8 cellular contexts compared by ENCODE assay signal in the genomic region with DNA sequence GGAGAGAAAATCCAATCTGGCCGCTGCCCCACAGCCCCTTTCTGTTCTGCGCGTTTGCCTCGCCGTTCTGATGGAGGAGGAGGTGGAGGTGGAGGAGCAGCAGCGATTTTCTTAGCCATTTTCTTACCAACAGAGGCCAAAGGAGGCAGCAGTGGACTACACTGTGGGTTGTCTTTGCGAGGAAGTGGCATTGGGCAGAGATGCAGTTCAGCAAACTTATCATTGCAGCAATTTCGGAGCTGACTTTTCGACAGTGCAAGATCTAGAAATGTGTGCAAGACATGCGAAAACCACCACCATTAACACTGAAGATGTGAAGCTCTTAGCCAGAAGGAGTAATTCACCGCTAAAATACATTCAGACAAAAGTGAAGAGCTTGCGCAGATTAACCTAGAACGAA. TPM values are rescaled to one million over a fixed set of nuclear protein-coding genes. Genes with fewer than 3 reads are reported as not detected.
DNase-seq lines count a peak whose midpoint lies in the region; ATAC-seq, FAIRE-seq and TF ChIP-seq lines count a peak whose summit lies in the region.

No MANE protein-coding gene starts in this region.

- TF ChIP-seq POLR2A in HepG2 (IDR thresholded peaks at IDR 0.05; ENCODE audit: insufficient read depth in 1 of 2, low read depth in 2 of 2, low read length in 2 of 2), result no peak

- intact Hi-C loops in mammary epithelial cell (cut with micrococcal nuclease) (loop anchor here (5.0 kb wide), 3 partner anchors 207 to 492 kb away; no protein-coding TSS in a partner anchor), HepG2 (cut with micrococcal nuclease; ENCODE audit: unreplicated experiment) (no loop called here)

- no peaks in the 10 kb centered on the region for H3K27me3 ChIP-seq in mammary epithelial cell (ENCODE audit: insufficient read depth, low read length)
- no peaks in the 10 kb centered on the region for H3K27me3 ChIP-seq in HepG2 (ENCODE audit: control insufficient read depth in 1 of 2, insufficient read depth in 2 of 2, low read length in 2 of 2)

- peak overlapping the region; percentile 67 for H3K4me3 Mint-ChIP-seq in T-helper 1 cell treated with Interleukin-12 subunit alpha and Interleukin-12 subunit beta and Interleukin-4 antibody, amounts not matched to agents 30 μg/mL and 1 μg/mL, for 36 hours

- H4K20me1 ChIP-seq in mammary epithelial cell (ENCODE audit: insufficient read depth, low read length), result peaks cover 2% of the 10 kb centered on the region
- H4K20me1 ChIP-seq in HepG2 (ENCODE audit: insufficient read depth, low read length), result no peaks in the 10 kb centered on the region

- H3K4me1 ChIP-seq in mammary epithelial cell (ENCODE audit: insufficient read depth, low read length) (peaks cover 3% of the 10 kb centered on the region), HepG2 (ENCODE audit: insufficient read depth, low read length) (peaks cover 53% of the 10 kb centered on the region)

- TF ChIP-seq EP300 in HepG2 (IDR thresholded peaks at IDR 0.05; ENCODE audit: low read depth in 2 of 2, low read length in 2 of 2) (no peak), HepG2 (CRISPR knock-in tag; IDR thresholded peaks at IDR 0.05; ENCODE audit: borderline replicate concordance) (no peak)

- H3K27ac Mint-ChIP-seq in T-helper 1 cell treated with Interleukin-12 subunit alpha and Interleukin-12 subunit beta and Interleukin-4 antibody, amounts not matched to agents 30 μg/mL and 1 μg/mL, for 36 hours, result peak overlapping the region; percentile 82

- H3K27ac ChIP-seq in mammary epithelial cell (ENCODE audit: insufficient read depth, low read depth, low read length) (no peak overlapping the region), HepG2 (ENCODE audit: extremely low read length, insufficient read depth, low read length) (no peak overlapping the region)

- no peak for TF ChIP-seq RAD21 in HepG2 (CRISPR knock-in tag; IDR thresholded peaks at IDR 0.05)

- POLR2A ChIA-PET in HepG2 (lab: Yijun Ruan, JAX), result no interaction called here

- H3K4me2 ChIP-seq in mammary epithelial cell (ENCODE audit: insufficient read depth, low read depth, low read length) (no peak overlapping the region), HepG2 (ENCODE audit: low read depth, low read length) (no peak overlapping the region)

- DNase-seq in ACHN (peak; percentile 87), mammary epithelial cell (no peak), HepG2 (ENCODE audit: low spot score) (no peak), superior temporal gyrus (ENCODE audit: extremely low spot score) (peak; percentile 68), EL (no peak)

- peak; percentile 25 for TF ChIP-seq CTCF in GM12873 (IDR thresholded peaks at IDR 0.05; ENCODE audit: insufficient read depth, low read depth, low read length, missing control alignments)
- peak; percentile 22 to 36 for TF ChIP-seq CTCF in mammary epithelial cell (conservative IDR thresholded peaks at IDR 0.05 in 1 of 2, IDR thresholded peaks at IDR 0.05 in 1 of 2; ENCODE audit: extremely low read depth in 1 of 2, insufficient read depth in 1 of 2, low read depth in 1 of 2, low read length in 2 of 2)
- peak; percentile 33; the same call in 1 of the 2 replicates for TF ChIP-seq CTCF in HepG2 (CRISPR knock-in tag; IDR thresholded peaks at IDR 0.05)

- H3K4me1 Mint-ChIP-seq in T-helper 1 cell treated with Interleukin-12 subunit alpha and Interleukin-12 subunit beta and Interleukin-4 antibody, amounts not matched to agents 30 μg/mL and 1 μg/mL, for 36 hours (ENCODE audit: low read depth), result peaks cover 26% of the 10 kb centered on the region

- in situ Hi-C loops in ACHN (cut with HindIII; ENCODE audit: low pct_ligation_motif_present, low pct_unique_long_range_greater_than_20kb, low sequenced_read_pairs), result loop anchor here (25.0 kb wide), 1 partner anchor 577 kb away; no protein-coding TSS in a partner anchor
- in situ Hi-C loops in mammary epithelial cell (cut with MboI; ENCODE audit: low sequenced_read_pairs in 2 of 2), result loop anchor here (10.0 to 25.0 kb wide), 4 partner anchors 239 to 577 kb away; no protein-coding TSS in a partner anchor
- in situ Hi-C loops in HepG2 (cut with HindIII; ENCODE audit: extremely low pct_ligation_motif_present, low pct_unique_long_range_greater_than_20kb), result loop anchor here (10.0 to 25.0 kb wide), 2 partner anchors 427 to 489 kb away; no protein-coding TSS in a partner anchor

- ATAC-seq in HepG2 (no peak), GM18909 (IDR thresholded peaks at IDR 0.05; ENCODE audit: poor library complexity, unreplicated experiment) (no peak)

- H3K9ac ChIP-seq in mammary epithelial cell (ENCODE audit: insufficient read depth, low read length), result no peak overlapping the region
- no peak overlapping the region for H3K9ac ChIP-seq in HepG2 (ENCODE audit: insufficient read depth, low read depth, low read length)

- H3K36me3 Mint-ChIP-seq in T-helper 1 cell treated with Interleukin-12 subunit alpha and Interleukin-12 subunit beta and Interleukin-4 antibody, amounts not matched to agents 30 μg/mL and 1 μg/mL, for 36 hours (ENCODE audit: low read depth), result peaks cover 5% of the 10 kb centered on the region

- BruUV-seq in mammary epithelial cell (replicated peaks; lab: Mats Ljungman, UMichigan) (no TSS peak), HepG2 (replicated peaks; lab: Mats Ljungman, UMichigan) (no TSS peak)

- H3K36me3 ChIP-seq in mammary epithelial cell (ENCODE audit: insufficient read depth, low read length) (no peaks in the 10 kb centered on the region), HepG2 (replicated peaks in 1 of 2; ENCODE audit: control insufficient read depth in 1 of 2, insufficient read depth in 2 of 2, low read length in 2 of 2) (no peaks in the 10 kb centered on the region)

- H3K9me3 Mint-ChIP-seq in T-helper 1 cell treated with Interleukin-12 subunit alpha and Interleukin-12 subunit beta and Interleukin-4 antibody, amounts not matched to agents 30 μg/mL and 1 μg/mL, for 36 hours, result no peaks in the 10 kb centered on the region

- dilution Hi-C loops in mammary epithelial cell (cut with HindIII; ENCODE audit: low sequenced_read_pairs), result no loop called here

- H3K27me3 Mint-ChIP-seq in T-helper 1 cell treated with Interleukin-12 subunit alpha and Interleukin-12 subunit beta and Interleukin-4 antibody, amounts not matched to agents 30 μg/mL and 1 μg/mL, for 36 hours (ENCODE audit: low read depth), result no peaks in the 10 kb centered on the region

- 97% methylated on average over 13 of the region's 13 CpGs for WGBS in mammary epithelial cell (ENCODE audit: low coverage, missing lambda C conversion rate)
- WGBS in HepG2 (ENCODE audit: low lambda C conversion rate), result 89% methylated on average over 13 of the region's 13 CpGs

- FAIRE-seq in HepG2 (lab: Jason Lieb, UNC), result no peak

- peaks cover 31% of the 10 kb centered on the region for H3K79me2 ChIP-seq in mammary epithelial cell (ENCODE audit: insufficient read depth, low read length)
- peaks cover 25% of the 10 kb centered on the region for H3K79me2 ChIP-seq in HepG2 (ENCODE audit: insufficient read depth, low read length)

- no peak overlapping the region for H3K4me3 ChIP-seq in mammary epithelial cell (replicated peaks in 1 of 3; ENCODE audit: insufficient read depth in 1 of 3, low read depth in 2 of 3, low read length in 3 of 3)
- H3K4me3 ChIP-seq in HepG2 (replicated peaks in 1 of 3; ENCODE audit: insufficient read depth in 1 of 3, low read depth in 2 of 3, low read length in 3 of 3), result no peak overlapping the region

- H2AFZ ChIP-seq in mammary epithelial cell (ENCODE audit: low read depth, low read length) (no peak overlapping the region), HepG2 (ENCODE audit: low read length) (no peak overlapping the region)

- CTCF ChIA-PET in mammary epithelial cell (lab: Charles Lee; ENCODE audit: low non-redundant PET) (interaction anchor here (0.7 kb wide), 1 partner anchor 407 kb away, joined by 4 read pairs; no protein-coding TSS in a partner anchor), HepG2 (lab: Yijun Ruan, JAX; ENCODE audit: low intra/inter-chr PET ratio, low total read pairs) (interaction anchor here (2.2 kb wide), 1 partner anchor 47 kb away, joined by 8 read pairs; no protein-coding TSS in a partner anchor)

- H3K9me3 ChIP-seq in mammary epithelial cell (replicated peaks; ENCODE audit: insufficient read depth, low read length) (no peaks in the 10 kb centered on the region), HepG2 (ENCODE audit: low read length) (no peaks in the 10 kb centered on the region)

TF ChIP-seq in HepG2, 621 proteins besides CTCF, POLR2A, EP300 and RAD21:
- TF ChIP-seq ZSCAN22 (CRISPR knock-in tag; IDR thresholded peaks at IDR 0.05), result 0 out of 2 replicates have a peak, but pooled peaks have one; percentile 53
- peak; percentile 63 for TF ChIP-seq STAG1 (CRISPR knock-in tag; IDR thresholded peaks at IDR 0.05)
- TF ChIP-seq ADNP (CRISPR knock-in tag; IDR thresholded peaks at IDR 0.05), result no peak

RNA-seq across cellular contexts. Expression of a gene that starts 1.9 kb away (rescaled TPM):
- total RNA-seq in mammary epithelial cell (10 to 100 TPM; 24.9 to 57.3 TPM), HepG2 (2016; rRNA removed; fragmentation: Illumina TruSeq; extraction: Trizol) (25.6 and 29.3 TPM in 2 replicates)
- polyA plus RNA-seq in mammary epithelial cell (28.5 TPM), HepG2 (2011; rRNA removed) (6.1 and 10.8 TPM in 2 replicates)
- polyA minus RNA-seq in mammary epithelial cell, result 13.4 TPM
- 17.3 and 19.0 TPM in 2 replicates for total RNA-seq in HepG2 (2016; cell fraction: cytosol; rRNA removed; fragmentation: Illumina TruSeq; extraction: Trizol; ENCODE audit: low read depth)
- 26.6 and 32.4 TPM in 2 replicates for total RNA-seq in HepG2 (2016; cell fraction: insoluble cytoplasmic fraction; rRNA removed; fragmentation: Illumina TruSeq; extraction: Trizol)
- total RNA-seq in HepG2 (2016; cell fraction: membrane; rRNA removed; fragmentation: Illumina TruSeq; extraction: Trizol), result 26.0 and 30.7 TPM in 2 replicates
- 21.7 and 22.6 TPM in 2 replicates for total RNA-seq in HepG2 (2016; cell fraction: nucleus; rRNA removed; fragmentation: Illumina TruSeq; extraction: Trizol)
- polyA plus RNA-seq in HepG2 (2011; cell fraction: cytosol; rRNA removed), result 6.0 and 7.0 TPM in 2 replicates
- 5.0 and 6.5 TPM in 2 replicates for polyA plus RNA-seq in HepG2 (2011; cell fraction: nucleus; rRNA removed)
- polyA plus RNA-seq in HepG2 (2012), result 12.3 and 18.1 TPM in 2 replicates
- 14.8 and 18.0 TPM in 2 replicates for polyA plus RNA-seq in HepG2 (2016; cell fraction: cytosol; fragmentation: Illumina TruSeq; extraction: Trizol; ENCODE audit: low read depth)
- 22.2 and 26.1 TPM in 2 replicates for polyA plus RNA-seq in HepG2 (2016; cell fraction: insoluble cytoplasmic fraction; fragmentation: Illumina TruSeq; extraction: Trizol; ENCODE audit: low read depth)
- polyA plus RNA-seq in HepG2 (2016; cell fraction: membrane; fragmentation: Illumina TruSeq; extraction: Trizol; ENCODE audit: low read depth), result 19.9 and 20.0 TPM in 2 replicates
- 17.8 and 20.7 TPM in 2 replicates for polyA plus RNA-seq in HepG2 (2016; cell fraction: nucleus; fragmentation: Illumina TruSeq; extraction: Trizol; ENCODE audit: insufficient read depth, low read depth)
- polyA minus RNA-seq in HepG2 (2011; rRNA and poly(A)+ RNA removed; ENCODE audit: low replicate concordance), result 6.7 and 12.2 TPM in 2 replicates
- 5.7 and 6.4 TPM in 2 replicates for polyA minus RNA-seq in HepG2 (2011; cell fraction: cytosol; rRNA and poly(A)+ RNA removed)
- 30.6 and 38.9 TPM in 2 replicates for polyA minus RNA-seq in HepG2 (2011; cell fraction: nucleus; rRNA and poly(A)+ RNA removed)

Comparison
In these comparisons a context has a peak if more than half of its experiments do, and no peak if none do; other contexts are left out.
1. DNase-seq: peak in ACHN (single experiment) and superior temporal gyrus (single experiment); none in mammary epithelial cell (single experiment), HepG2 (single experiment) and EL (single experiment).
2. Peak in every context shown above with its lines, with median percentiles within 50 percentile points of each other: CTCF ChIP-seq.